Comparison of ENCODE assay signal across 22 cellular contexts in genomic region chr1:114550336-114550735, GRCh38. TPM values are rescaled to one million over a fixed set of nuclear protein-coding genes. Genes with fewer than 3 reads are reported as not detected.
DNase-seq lines count a peak whose midpoint lies in the region; ATAC-seq, FAIRE-seq and TF ChIP-seq lines count a peak whose summit lies in the region.
"Had no signal": no experiment of that assay in that cellular context is flagged by ENCODE, and none has a peak within 500 bp of the region (broad histone marks: within the 10 kb centered on the region; RNA-seq: fewer than 3 reads in every experiment).

No MANE protein-coding gene starts in this region.

- H3K9me3 ChIP-seq in H1 (ENCODE audit: insufficient read depth in 2 of 2, low read depth in 1 of 2, low read length in 1 of 2), result no peaks in the 10 kb centered on the region
- H3K9me3 ChIP-seq in trophoblast cell (ENCODE audit: insufficient read depth, low read depth, low read length), result no peaks in the 10 kb centered on the region
- H3K9me3 ChIP-seq: A549; BLaER1 treated with 17β-estradiol and CSF1 and Interleukin-3, amounts not matched to agents 10 nM and 100 nM had no signal

- H2BK12ac ChIP-seq in H1 (ENCODE audit: low read depth, low read length) (no peak overlapping the region), trophoblast cell (ENCODE audit: low read length) (no peak overlapping the region)

- no peak for FAIRE-seq in H1 (lab: Jason Lieb, UNC)
- FAIRE-seq: A549, GM12878, GM12892, GM18507 had no signal

- no peaks in the 10 kb centered on the region for H3K27me3 ChIP-seq in H1 (replicated peaks in 1 of 4; ENCODE audit: control insufficient read depth in 3 of 4, extremely low read depth in 1 of 4, insufficient read depth in 3 of 4, low read length in 3 of 4)
- no peaks in the 10 kb centered on the region for H3K27me3 ChIP-seq in trophoblast cell (ENCODE audit: insufficient read depth, low read length)
- H3K27me3 ChIP-seq: BLaER1 treated with 17β-estradiol and CSF1 and Interleukin-3, amounts not matched to agents 10 nM and 100 nM had no signal

- no peak overlapping the region for H4K5ac ChIP-seq in H1 (ENCODE audit: insufficient read length, low read depth, low read length)

- H2BK20ac ChIP-seq in H1 (ENCODE audit: low read length), result no peak overlapping the region

- TF ChIP-seq POLR2A in H1 (IDR thresholded peaks at IDR 0.05; ENCODE audit: control extremely low read depth in 1 of 2, low read depth in 2 of 2, low read length in 2 of 2), result no peak

- H4K20me1 ChIP-seq in H1 (replicated peaks in 1 of 2; ENCODE audit: control insufficient read depth in 1 of 2, insufficient read depth in 2 of 2, low read length in 2 of 2), result no peaks in the 10 kb centered on the region
- H4K20me1 ChIP-seq: BLaER1 treated with 17β-estradiol and CSF1 and Interleukin-3, amounts not matched to agents 10 nM and 100 nM had no signal

- no peak overlapping the region for H3K56ac ChIP-seq in H1 (replicated peaks; ENCODE audit: insufficient read length, low read depth, low read length)

- no peak overlapping the region for H3K4me2 ChIP-seq in H1 (ENCODE audit: insufficient read depth in 1 of 2, low read depth in 2 of 2, low read length in 2 of 2)
- no peak overlapping the region for H3K4me2 ChIP-seq in trophoblast cell (ENCODE audit: low read length)
- H3K4me2 ChIP-seq: A549; BLaER1 treated with 17β-estradiol and CSF1 and Interleukin-3, amounts not matched to agents 10 nM and 100 nM had no signal

- peak; percentile 40 for DNase-seq in ELF-1 (ENCODE audit: low read depth, low spot score)
- DNase-seq in H1 (ENCODE audit: low read depth in 1 of 2, low spot score in 2 of 2), result no peak
- peak; percentile 73 for DNase-seq in islet precursor cell
- peak; percentile 73 to 88 for DNase-seq in trophoblast cell
- DNase-seq: AML-193; CD4-positive, alpha-beta T cell; CD8-positive, alpha-beta memory T cell; COR-L47; DMS 273 treated with DMSO at 0.1 percent for 48 hours; DMS153; DMS79 treated with DMSO at 0.1 percent for 48 hours; GDM1 had no signal

- H3K4me1 ChIP-seq in H1 (replicated peaks in 1 of 4; ENCODE audit: control insufficient read depth in 3 of 4, insufficient read depth in 4 of 4, low read length in 3 of 4), result no peaks in the 10 kb centered on the region
- H3K4me1 ChIP-seq in trophoblast cell (ENCODE audit: control insufficient read depth in 1 of 2, insufficient read depth in 2 of 2, low read length in 2 of 2), result no peaks in the 10 kb centered on the region
- H3K4me1 ChIP-seq: A549; BLaER1 treated with 17β-estradiol and CSF1 and Interleukin-3, amounts not matched to agents 10 nM and 100 nM had no signal

- H3K18ac ChIP-seq in H1 (ENCODE audit: extremely low read depth, low read length), result no peak overlapping the region
- H3K18ac ChIP-seq in trophoblast cell (ENCODE audit: low read length), result no peak overlapping the region

- H4K91ac ChIP-seq in H1 (replicated peaks; ENCODE audit: insufficient read length, low read length) (no peak overlapping the region), trophoblast cell (ENCODE audit: low read depth, low read length) (no peak overlapping the region)

- ATAC-seq in esophagus mucosa (no peak), HG03520 (IDR thresholded peaks at IDR 0.05; ENCODE audit: unreplicated experiment) (no peak), HG03354 (IDR thresholded peaks at IDR 0.05; ENCODE audit: poor library complexity, severe bottlenecking, unreplicated experiment) (no peak)
- ATAC-seq: A549, GM12878 had no signal

- H2BK5ac ChIP-seq in H1 (ENCODE audit: low read depth, low read length) (no peak overlapping the region), trophoblast cell (ENCODE audit: low read depth, low read length, poor library complexity) (no peak overlapping the region)

- no peak overlapping the region for H4K8ac ChIP-seq in H1 (ENCODE audit: extremely low read depth, insufficient read depth, low read length)
- H4K8ac ChIP-seq in trophoblast cell (ENCODE audit: low read depth, low read length), result no peak overlapping the region

- H3K36me3 ChIP-seq in H1 (ENCODE audit: control insufficient read depth in 2 of 4, insufficient read depth in 4 of 4, low read length in 3 of 4), result no peaks in the 10 kb centered on the region
- no peaks in the 10 kb centered on the region for H3K36me3 ChIP-seq in trophoblast cell (ENCODE audit: control insufficient read depth in 1 of 2, insufficient read depth in 2 of 2, low read length in 2 of 2)
- H3K36me3 ChIP-seq: BLaER1 treated with 17β-estradiol and CSF1 and Interleukin-3, amounts not matched to agents 10 nM and 100 nM had no signal

- H2BK120ac ChIP-seq in H1 (replicated peaks; ENCODE audit: low read depth, low read length) (no peak overlapping the region), trophoblast cell (ENCODE audit: insufficient read depth, low read length, poor library complexity) (no peak overlapping the region)

- H2BK15ac ChIP-seq in H1 (ENCODE audit: low read length), result no peak overlapping the region

- no peak overlapping the region for H3K27ac ChIP-seq in H1 (ENCODE audit: low read depth, low read length)
- no peak overlapping the region for H3K27ac ChIP-seq in trophoblast cell (ENCODE audit: low read depth, low read length)
- H3K27ac ChIP-seq: 22Rv1; A549; BLaER1 treated with 17β-estradiol and CSF1 and Interleukin-3, amounts not matched to agents 10 nM and 100 nM; C4-2B had no signal

- H3K4me3 ChIP-seq in H1 (ENCODE audit: extremely low read depth in 1 of 4, insufficient read depth in 2 of 4, low read depth in 3 of 4, low read length in 4 of 4) (no peak overlapping the region), trophoblast cell (ENCODE audit: low read depth, low read length) (no peak overlapping the region)
- H3K4me3 ChIP-seq: A549; BLaER1 treated with 17β-estradiol and CSF1 and Interleukin-3, amounts not matched to agents 10 nM and 100 nM; GM12878 had no signal

- no peak for TF ChIP-seq CTCF in H1 (IDR thresholded peaks at IDR 0.05; ENCODE audit: control extremely low read depth in 1 of 3, insufficient read depth in 1 of 3, low read depth in 1 of 3, low read length in 3 of 3)

- POLR2A ChIA-PET in H1 (lab: Charles Lee; ENCODE audit: partially characterized antibody), result interaction anchor here (0.9 kb wide), 2 partner anchors 10 to 16 kb away, joined by 3 read pairs; no protein-coding TSS in a partner anchor

- H3K79me1 ChIP-seq in H1 (ENCODE audit: low read depth, low read length), result no peaks in the 10 kb centered on the region
- H3K79me1 ChIP-seq in trophoblast cell (ENCODE audit: low read length), result peaks cover 3% of the 10 kb centered on the region

- no peak overlapping the region for H3K9ac ChIP-seq in H1 (replicated peaks in 1 of 4; ENCODE audit: extremely low read depth in 1 of 4, low read depth in 3 of 4, low read length in 3 of 4)
- no peak overlapping the region for H3K9ac ChIP-seq in trophoblast cell (ENCODE audit: low read length)
- H3K9ac ChIP-seq: BLaER1 treated with 17β-estradiol and CSF1 and Interleukin-3, amounts not matched to agents 10 nM and 100 nM had no signal

- H4K12ac ChIP-seq in trophoblast cell (ENCODE audit: low read depth, low read length), result no peak overlapping the region

- no peaks in the 10 kb centered on the region for H3K79me2 ChIP-seq in H1 (ENCODE audit: control insufficient read depth in 1 of 2, insufficient read depth in 2 of 2, low read length in 2 of 2)
- H3K79me2 ChIP-seq in trophoblast cell (ENCODE audit: control insufficient read depth, insufficient read depth, low read length, poor library complexity), result no peaks in the 10 kb centered on the region

- H2AK5ac ChIP-seq in H1 (ENCODE audit: low read depth, low read length), result no peak overlapping the region
- no peak overlapping the region for H2AK5ac ChIP-seq in trophoblast cell (ENCODE audit: low read length)

- no peaks in the 10 kb centered on the region for H3K23me2 ChIP-seq in H1 (ENCODE audit: low read depth, low read length)

- H3K4ac ChIP-seq in H1 (replicated peaks; ENCODE audit: insufficient read length, low read depth, low read length) (no peak overlapping the region), trophoblast cell (ENCODE audit: low read depth, low read length) (no peak overlapping the region)

- TF ChIP-seq RAD21 in H1 (IDR thresholded peaks at IDR 0.05 in 1 of 2, conservative IDR thresholded peaks at IDR 0.05 in 1 of 2; ENCODE audit: low read depth in 2 of 2, low read length in 2 of 2), result no peak

- CTCF ChIA-PET in H1 (lab: Charles Lee; ENCODE audit: partially characterized antibody), result interaction anchor here (1.7 kb wide), 1 partner anchor 203 kb away, joined by 5 read pairs; no protein-coding TSS in a partner anchor

- WGBS in H1 (ENCODE audit: extremely low coverage in 1 of 2, insufficient coverage in 1 of 2, insufficient read length in 1 of 2, insufficient replicate concordance in 2 of 2, low coverage in 1 of 2, low lambda C conversion rate in 2 of 2, missing lambda C conversion rate in 1 of 2), 2 experiments, result 100% methylated on average over 1 of the region's 2 CpGs; no CpG with 5 or more reads in 1 of the 2 experiments
- no CpG with 5 or more reads among the region's 2 CpGs for WGBS in trophoblast cell (ENCODE audit: extremely low coverage, insufficient coverage, insufficient read length)

- TF ChIP-seq EP300 in H1 (IDR thresholded peaks at IDR 0.05; ENCODE audit: borderline replicate concordance in 1 of 2, low read depth in 2 of 2, low read length in 2 of 2), result no peak

- H3K23ac ChIP-seq in H1 (ENCODE audit: insufficient read length) (no peak overlapping the region), trophoblast cell (ENCODE audit: low read length) (no peak overlapping the region)

- H3K14ac ChIP-seq in H1 (ENCODE audit: insufficient read length) (no peak overlapping the region), trophoblast cell (ENCODE audit: low read length) (no peak overlapping the region)

- H2AFZ ChIP-seq in H1 (ENCODE audit: low read length) (peak overlapping the region; percentile 72), trophoblast cell (ENCODE audit: insufficient read depth, low read length, poor library complexity) (no peak overlapping the region)

RNA-seq across cellular contexts. Expression of gene BCAS2, which starts 31.1 kb away (rescaled TPM):
- 52.2 and 55.7 TPM in 2 replicates for total RNA-seq in H1 (2021; fragmentation: NEBNext Ultra II Directional; extraction: Animal tissue kit (Norgen Biotek cat#: 25700))
- polyA plus RNA-seq in H1 (2011; rRNA removed), result 11.9 and 18.0 TPM in 2 replicates
- 34.0 TPM for polyA plus RNA-seq in H1 (2011; cell fraction: cytosol; rRNA removed)
- 4.3 TPM for polyA plus RNA-seq in H1 (2011; cell fraction: nucleus; rRNA removed)
- 39.9 to 61.0 TPM (median 41.8 TPM) in 4 replicates for polyA plus RNA-seq in H1 (2012, experiment 1 of 2)
- polyA plus RNA-seq in H1 (2012, experiment 2 of 2), result 5.0 TPM
- polyA plus RNA-seq in H1 (2013, experiment 1 of 2), result 43.0 TPM
- polyA plus RNA-seq in H1 (2013, experiment 2 of 2), result 43.1 TPM
- 9.4 and 16.2 TPM in 2 replicates for polyA minus RNA-seq in H1 (2011; rRNA and poly(A)+ RNA removed)
- polyA minus RNA-seq in H1 (2011; cell fraction: cytosol; rRNA and poly(A)+ RNA removed), result 9.4 TPM
- polyA minus RNA-seq in H1 (2011; cell fraction: nucleus; rRNA and poly(A)+ RNA removed), result 10.2 TPM
- polyA plus RNA-seq in trophoblast cell (2013), result 61.0 and 61.1 TPM in 2 replicates
- 31.1 TPM for total RNA-seq in esophagus mucosa

RNA-seq across cellular contexts. Expression of gene TRIM33, which starts 39.3 kb away (rescaled TPM):
- total RNA-seq in H1 (2021; fragmentation: NEBNext Ultra II Directional; extraction: Animal tissue kit (Norgen Biotek cat#: 25700)), result 50.8 and 52.3 TPM in 2 replicates
- 14.2 and 17.1 TPM in 2 replicates for polyA plus RNA-seq in H1 (2011; rRNA removed)
- polyA plus RNA-seq in H1 (2011; cell fraction: cytosol; rRNA removed), result 17.6 TPM
- polyA plus RNA-seq in H1 (2011; cell fraction: nucleus; rRNA removed), result 34.3 TPM
- 27.7 to 34.0 TPM (median 30.7 TPM) in 4 replicates for polyA plus RNA-seq in H1 (2012, experiment 1 of 2)
- polyA plus RNA-seq in H1 (2012, experiment 2 of 2), result 2.5 TPM
- polyA plus RNA-seq in H1 (2013, experiment 1 of 2), result 40.2 TPM
- polyA plus RNA-seq in H1 (2013, experiment 2 of 2), result 40.9 TPM
- polyA minus RNA-seq in H1 (2011; rRNA and poly(A)+ RNA removed), result 60.3 and 90.3 TPM in 2 replicates
- polyA minus RNA-seq in H1 (2011; cell fraction: cytosol; rRNA and poly(A)+ RNA removed), result 32.5 TPM
- polyA minus RNA-seq in H1 (2011; cell fraction: nucleus; rRNA and poly(A)+ RNA removed), result 67.3 TPM
- polyA plus RNA-seq in trophoblast cell (2013), result 110 and 120 TPM in 2 replicates
- total RNA-seq in esophagus mucosa, result 22.2 TPM

Comparison
In these comparisons a context has a peak if more than half of its experiments do, and no peak if none do; other contexts are left out.
1. DNase-seq: peak in ELF-1 (single experiment), islet precursor cell (single experiment) and trophoblast cell (2 of 2); none in H1 (0 of 2).